Comparison of ENCODE assay signal across 10 cellular contexts in genomic region chr10:62811159-62811875, GRCh38. TPM values are rescaled to one million over a fixed set of nuclear protein-coding genes. Genes with fewer than 3 reads are reported as not detected.
A peak's percentile ranks its signal among the peaks of the same experiment; 100 is the strongest.
DNase-seq lines count a peak whose midpoint lies in the region; ATAC-seq and TF ChIP-seq lines count a peak whose summit lies in the region.
"Had no signal": no experiment of that assay in that cellular context is flagged by ENCODE, and none has a peak within 500 bp of the region (broad histone marks: within the 10 kb centered on the region; RNA-seq: fewer than 3 reads in every experiment).

No MANE protein-coding gene starts in this region.

- H3K27ac ChIP-seq in GM23338 (ENCODE audit: low read depth), result no peak overlapping the region
- H3K27ac ChIP-seq in aorta (ENCODE audit: low read depth in 1 of 2, low read length in 2 of 2), result no peak overlapping the region

- H3K9me3 Mint-ChIP-seq in activated B cell treated with CpG ODN at 0.5 μM for 24 hours (no peaks in the 10 kb centered on the region), natural killer cell (no peaks in the 10 kb centered on the region), GM23338 (no peaks in the 10 kb centered on the region; the same call in 2 of the 3 replicates)

- CTCF ChIA-PET in activated B cell treated with CpG ODN at 0.5 μM for 24 hours (lab: Charles Lee), result interaction anchor here (0.6 to 1.2 kb wide), 3 partner anchors 130 to 319 kb away, joined by 3 to 4 read pairs (median 3); no protein-coding TSS in a partner anchor

- intact Hi-C loops in activated B cell treated with CpG ODN at 0.5 μM for 24 hours (cut with micrococcal nuclease) (loop anchor here (10.0 kb wide), 3 partner anchors 547 to 767 kb away; partner anchors contain the start of genes REEP3 and RTKN2), natural killer cell (cut with micrococcal nuclease) (no loop called here), aorta (cut with DNase I) (loop anchor here (10.0 kb wide), 4 partner anchors 323 to 913 kb away; partner anchors contain the start of gene NRBF2 (in 1 of the 2))

- peaks cover 33% of the 10 kb centered on the region for H3K36me3 Mint-ChIP-seq in activated B cell treated with CpG ODN at 0.5 μM for 24 hours (ENCODE audit: low read depth)
- H3K36me3 Mint-ChIP-seq in natural killer cell, result no peaks in the 10 kb centered on the region
- peaks cover 11% of the 10 kb centered on the region; the same call in 2 of the 3 replicates for H3K36me3 Mint-ChIP-seq in GM23338 (ENCODE audit: low read depth)

- H4K20me1 ChIP-seq in GM23338 (replicated peaks; ENCODE audit: insufficient read depth), result peaks cover 32% of the 10 kb centered on the region

- ATAC-seq in GM21825 (IDR thresholded peaks at IDR 0.05; ENCODE audit: unreplicated experiment) (peak; percentile 38), activated B cell treated with CpG ODN at 0.5 μM for 24 hours (ENCODE audit: low read depth) (peak; percentile 11), natural killer cell (peak in 2 of 3 donors; percentile 15 to 22), GM23338 (no peak), aorta (ENCODE audit: low FRiP score) (no peak)

- H3K4me1 ChIP-seq in GM23338 (ENCODE audit: insufficient read depth) (peaks cover 12% of the 10 kb centered on the region), aorta (ENCODE audit: control insufficient read depth in 1 of 2, insufficient read depth in 2 of 2, low read length in 2 of 2) (peaks cover 0 to 2% of the 10 kb centered on the region in 2 donors)

- H3K27ac Mint-ChIP-seq in activated B cell treated with CpG ODN at 0.5 μM for 24 hours (peak overlapping the region; percentile 35), natural killer cell (peak overlapping the region; percentile 34 to 79), GM23338 (no peak overlapping the region)
- H3K27ac Mint-ChIP-seq: CD4-positive, CD25-positive, alpha-beta regulatory T cell had no signal

- H3K79me2 ChIP-seq in GM23338 (replicated peaks; ENCODE audit: insufficient read depth), result peaks cover 32% of the 10 kb centered on the region

- H3K9me2 ChIP-seq in GM23338 (ENCODE audit: insufficient read depth), result no peaks in the 10 kb centered on the region

- H3K9me3 ChIP-seq in aorta (ENCODE audit: control insufficient read depth, low read length), result no peaks in the 10 kb centered on the region

- H3K4me3 Mint-ChIP-seq in activated B cell treated with CpG ODN at 0.5 μM for 24 hours (peak overlapping the region; percentile 61), natural killer cell (no peak overlapping the region), GM23338 (no peak overlapping the region)

- H3K27me3 ChIP-seq in GM23338 (ENCODE audit: insufficient read depth) (peaks cover 33% of the 10 kb centered on the region), aorta (ENCODE audit: control insufficient read depth in 1 of 2, insufficient read depth in 2 of 2, low read length in 1 of 2) (no peaks in the 10 kb centered on the region)

- H3K36me3 ChIP-seq in GM23338 (ENCODE audit: insufficient read depth) (peaks cover 7% of the 10 kb centered on the region; the same call in 1 of the 2 replicates), aorta (ENCODE audit: control insufficient read depth in 1 of 2, insufficient read depth in 2 of 2, low read length in 1 of 2) (no peaks in the 10 kb centered on the region)

- H3K27me3 Mint-ChIP-seq in activated B cell treated with CpG ODN at 0.5 μM for 24 hours (peaks cover 3% of the 10 kb centered on the region), natural killer cell (ENCODE audit: low read depth in 2 of 2) (peaks cover 7 to 10% of the 10 kb centered on the region in 2 donors), GM23338 (ENCODE audit: insufficient read depth, low read depth, poor library complexity) (peaks cover 35% of the 10 kb centered on the region)

- no peak overlapping the region for H3K4me3 ChIP-seq in GM23338
- no peak overlapping the region for H3K4me3 ChIP-seq in aorta (ENCODE audit: low read length in 2 of 2)

- peaks cover 73% of the 10 kb centered on the region for H3K4me1 Mint-ChIP-seq in activated B cell treated with CpG ODN at 0.5 μM for 24 hours
- H3K4me1 Mint-ChIP-seq in natural killer cell, result peaks cover 69 to 72% of the 10 kb centered on the region in 2 donors
- H3K4me1 Mint-ChIP-seq in GM23338, result peaks cover 30% of the 10 kb centered on the region

- H2AFZ ChIP-seq in GM23338, result no peak overlapping the region

- in situ Hi-C loops in GM13977 (cut with MboI; ENCODE audit: low pct_unique_long_range_greater_than_20kb, low sequenced_read_pairs, unreplicated experiment), result loop anchor here (5.0 kb wide), 1 partner anchor 194 kb away; no protein-coding TSS in a partner anchor

- H3F3A ChIP-seq in GM23338 (replicated peaks; ENCODE audit: low read depth), result no peaks in the 10 kb centered on the region

- DNase-seq in GM13977 (ENCODE audit: low spot score) (peak; percentile 90), activated B cell treated with CpG ODN at 0.5 μM for 24 hours (no peak), natural killer cell (peak; percentile 22), GM23338 (ENCODE audit: low spot score) (no peak), OCI-M2 (lab: John Stamatoyannopoulos, UW; ENCODE audit: unreplicated experiment) (no peak), aorta (no peak), NCI-H82 (lab: John Stamatoyannopoulos, UW) (no peak)
- DNase-seq: substantia nigra had no signal

- TF ChIP-seq CTCF in GM13977 (IDR thresholded peaks at IDR 0.05; ENCODE audit: extremely low read depth, insufficient read depth, missing control alignments) (no peak), activated B cell treated with CpG ODN at 0.5 μM for 24 hours (IDR thresholded peaks at IDR 0.05) (no peak), natural killer cell (IDR thresholded peaks at IDR 0.05) (no peak), GM23338 (conservative IDR thresholded peaks at IDR 0.05; ENCODE audit: low read depth in 2 of 2) (no peak)

- POLR2A ChIA-PET in activated B cell treated with CpG ODN at 0.5 μM for 24 hours (lab: Charles Lee), result interaction anchor here (0.6 to 1.5 kb wide), 3 partner anchors 78 to 321 kb away, joined by 3 read pairs; no protein-coding TSS in a partner anchor

- WGBS in aorta, 2 donors, result 94 to 95% methylated on average over 10 of the region's 10 CpGs

- no peak overlapping the region for H3K4me2 ChIP-seq in GM23338

TF ChIP-seq in GM23338, 12 proteins besides CTCF, POLR2A, EP300 and RAD21 (continues in another document):
- TF ChIP-seq CREB1 (CRISPR knock-in tag; IDR thresholded peaks at IDR 0.05; ENCODE audit: low read depth) (no peak), ZNF114 (CRISPR knock-in tag; IDR thresholded peaks at IDR 0.05) (no peak), POLR2AphosphoS5 (IDR thresholded peaks at IDR 0.05; ENCODE audit: low read depth) (no peak), ETS1 (IDR thresholded peaks at IDR 0.05) (no peak), STAT1 (IDR thresholded peaks at IDR 0.05; ENCODE audit: unreplicated experiment) (no peak), EZH2phosphoT487 (IDR thresholded peaks at IDR 0.05; ENCODE audit: unreplicated experiment) (no peak), NANOG (IDR thresholded peaks at IDR 0.05; ENCODE audit: borderline replicate concordance) (no peak), JUNB (IDR thresholded peaks at IDR 0.05; ENCODE audit: unreplicated experiment) (no peak), REST (IDR thresholded peaks at IDR 0.05; ENCODE audit: unreplicated experiment) (no peak), EZH2 (IDR thresholded peaks at IDR 0.05; ENCODE audit: low read depth, unreplicated experiment) (no peak)

RNA-seq across cellular contexts. Expression of gene EGR2, which starts 4.8 kb away (rescaled TPM):
- total RNA-seq in activated B cell treated with CpG ODN at 0.5 μM for 24 hours (6.1 and 9.4 TPM in 2 replicates), natural killer cell (10 to 100 TPM; 10.0 to 17.2 (median 12.8) TPM), aorta (10 to 100 TPM; 11.4 to 23.0 TPM)
- total RNA-seq in GM23338 (2014; rRNA removed; shearing (Covaris generic)), result 2.1 and 2.3 TPM in 2 replicates
- polyA plus RNA-seq in GM23338 (2016; fragmentation: Nextera tagmentation; extraction: Ambion mirVana) (3.5 and 3.7 TPM in 2 replicates), aorta (1 to 10 TPM; 1.1 to 1.3 TPM)

RNA-seq across cellular contexts. Expression of gene ADO, which starts 6.8 kb away (rescaled TPM):
- total RNA-seq in activated B cell treated with CpG ODN at 0.5 μM for 24 hours (21.6 and 21.7 TPM in 2 replicates), natural killer cell (10 to 100 TPM; 13.6 to 17.1 (median 15.6) TPM), aorta (10 to 100 TPM; 13.2 to 15.3 TPM)
- 47.8 and 48.3 TPM in 2 replicates for total RNA-seq in GM23338 (2014; rRNA removed; shearing (Covaris generic))
- polyA plus RNA-seq in GM23338 (2016; fragmentation: Nextera tagmentation; extraction: Ambion mirVana) (12.6 TPM in 2 replicates), aorta (1 to 10 TPM; 7.5 to 9.1 TPM)

Comparison
In these comparisons a context has a peak if more than half of its experiments do, and no peak if none do; other contexts are left out.
1. DNase-seq: peak in GM13977 (single experiment) and natural killer cell (single experiment); none in activated B cell treated with CpG ODN at 0.5 μM for 24 hours (single experiment), GM23338 (single experiment), OCI-M2 (single experiment), aorta (0 of 2) and NCI-H82 (single experiment).
2. ATAC-seq: peak in GM21825 (single experiment), activated B cell treated with CpG ODN at 0.5 μM for 24 hours (single experiment) and natural killer cell (2 of 3); none in GM23338 (single experiment) and aorta (single experiment).